In genomic region chr13:113561417-113562084, GRCh38 we compare ENCODE assay signal across 13 cellular contexts. TPM values are rescaled to one million over a fixed set of nuclear protein-coding genes. Genes with fewer than 3 reads are reported as not detected.
DNase-seq lines count a peak whose midpoint lies in the region; ATAC-seq and TF ChIP-seq lines count a peak whose summit lies in the region.
"Had no signal": no experiment of that assay in that cellular context is flagged by ENCODE, and none has a peak within 500 bp of the region (broad histone marks: within the 10 kb centered on the region; RNA-seq: fewer than 3 reads in every experiment).

No MANE protein-coding gene starts in this region.

- ATAC-seq in Panc1 (0 out of 2 replicates have a peak, but pooled peaks have one; percentile 9), GM19452 (IDR thresholded peaks at IDR 0.05; ENCODE audit: unreplicated experiment) (no peak)

- no peak overlapping the region for H3K4ac ChIP-seq in trophoblast cell (ENCODE audit: low read depth, low read length)

- H2BK120ac ChIP-seq in trophoblast cell (ENCODE audit: insufficient read depth, low read length, poor library complexity): no peak overlapping the region

- in situ Hi-C loops in Panc1 (cut with HindIII; ENCODE audit: low pct_unique_long_range_greater_than_20kb, low sequenced_read_pairs): no loop called here

- no peak for DNase-seq in Panc1 (ENCODE audit: low read depth, low spot score)
- DNase-seq in esophagus muscularis mucosa (ENCODE audit: extremely low spot score): peak; percentile 89
- no peak for DNase-seq in trophoblast cell
- DNase-seq in activated T-cell treated with anti-CD3 and anti-CD28 coated beads for 4 hours: no peak
- no peak for DNase-seq in stimulated activated CD4-positive, alpha-beta T cell treated with anti-CD3 and anti-CD28 coated beads, Interleukin-2, amount 100 ng/mL, for 48 hours
- DNase-seq: effector memory CD4-positive, alpha-beta T cell; GOT3 had no signal

- H3K4me2 ChIP-seq in BLaER1 treated with 17β-estradiol and CSF1 and Interleukin-3, amounts not matched to agents 10 nM and 100 nM: peak overlapping the region in 9 of 11 experiments; percentile 35 to 56 (median 49); a peak in 16 of 22 replicates
- no peak overlapping the region for H3K4me2 ChIP-seq in trophoblast cell (ENCODE audit: low read length)

- H4K12ac ChIP-seq in trophoblast cell (ENCODE audit: low read depth, low read length): no peak overlapping the region

- POLR2A ChIA-PET in Panc1 (lab: Charles Lee): no interaction called here

- no peaks in the 10 kb centered on the region for H3K79me2 ChIP-seq in trophoblast cell (ENCODE audit: control insufficient read depth, insufficient read depth, low read length, poor library complexity)

- CTCF ChIA-PET in Panc1 (lab: Charles Lee): interaction anchor here (0.6 kb wide), 1 partner anchor 264 kb away, joined by 8 read pairs; no protein-coding TSS in a partner anchor

- H2BK5ac ChIP-seq in trophoblast cell (ENCODE audit: low read depth, low read length, poor library complexity): no peak overlapping the region

- TF ChIP-seq CTCF in Panc1 (IDR thresholded peaks at IDR 0.05): no peak
- TF ChIP-seq CTCF in esophagus muscularis mucosa (IDR thresholded peaks at IDR 0.05): no peak

- peak overlapping the region in 4 of 11 experiments; percentile 15 to 48 (median 44); a peak in 4 of 22 replicates for H3K27ac ChIP-seq in BLaER1 treated with 17β-estradiol and CSF1 and Interleukin-3, amounts not matched to agents 10 nM and 100 nM
- H3K27ac ChIP-seq in Panc1 (ENCODE audit: low read length) (no peak overlapping the region), esophagus muscularis mucosa (replicated peaks in 1 of 4) (no peak overlapping the region), trophoblast cell (ENCODE audit: low read depth, low read length) (no peak overlapping the region)
- H3K27ac ChIP-seq: heart left ventricle, prostate gland, SJCRH30, thyroid gland had no signal

- TF ChIP-seq POLR2A in esophagus muscularis mucosa (IDR thresholded peaks at IDR 0.05; ENCODE audit: low read depth): no peak

- H3K9me3 ChIP-seq in BLaER1 treated with 17β-estradiol and CSF1 and Interleukin-3, amounts not matched to agents 10 nM and 100 nM (replicated peaks in 1 of 11): no peaks in the 10 kb centered on the region
- H3K9me3 ChIP-seq in Panc1 (ENCODE audit: control insufficient read depth, insufficient read depth, low read depth, low read length) (no peaks in the 10 kb centered on the region), esophagus muscularis mucosa (no peaks in the 10 kb centered on the region), trophoblast cell (ENCODE audit: insufficient read depth, low read depth, low read length) (peaks cover 2% of the 10 kb centered on the region)
- H3K9me3 ChIP-seq: heart left ventricle, prostate gland, SJCRH30, thyroid gland had no signal

- H3K27me3 ChIP-seq in BLaER1 treated with 17β-estradiol and CSF1 and Interleukin-3, amounts not matched to agents 10 nM and 100 nM: no peaks in the 10 kb centered on the region
- H3K27me3 ChIP-seq in Panc1 (ENCODE audit: control insufficient read depth, insufficient read depth, low read length) (no peaks in the 10 kb centered on the region), esophagus muscularis mucosa (no peaks in the 10 kb centered on the region), trophoblast cell (ENCODE audit: insufficient read depth, low read length) (no peaks in the 10 kb centered on the region)
- H3K27me3 ChIP-seq: heart left ventricle, SJCRH30, thyroid gland had no signal

- no peak overlapping the region for H3K4me3 ChIP-seq in BLaER1 treated with 17β-estradiol and CSF1 and Interleukin-3, amounts not matched to agents 10 nM and 100 nM
- H3K4me3 ChIP-seq in Panc1 (ENCODE audit: low read depth in 2 of 2, low read length in 2 of 2): no peak overlapping the region
- H3K4me3 ChIP-seq in esophagus muscularis mucosa: no peak overlapping the region
- no peak overlapping the region for H3K4me3 ChIP-seq in trophoblast cell (ENCODE audit: low read depth, low read length)
- H3K4me3 ChIP-seq: heart left ventricle, prostate gland, SJCRH30, thyroid gland had no signal

- H2AFZ ChIP-seq in trophoblast cell (ENCODE audit: insufficient read depth, low read length, poor library complexity): no peak overlapping the region

- peak overlapping the region in 2 of 11 experiments; percentile 25 to 40; a peak in 3 of 22 replicates for H3K9ac ChIP-seq in BLaER1 treated with 17β-estradiol and CSF1 and Interleukin-3, amounts not matched to agents 10 nM and 100 nM
- no peak overlapping the region for H3K9ac ChIP-seq in trophoblast cell (ENCODE audit: low read length)

- no peak overlapping the region for H3K18ac ChIP-seq in trophoblast cell (ENCODE audit: low read length)

- no peaks in the 10 kb centered on the region for H4K20me1 ChIP-seq in BLaER1 treated with 17β-estradiol and CSF1 and Interleukin-3, amounts not matched to agents 10 nM and 100 nM

- no peak overlapping the region for H4K91ac ChIP-seq in trophoblast cell (ENCODE audit: low read depth, low read length)

- no peak overlapping the region for H2BK12ac ChIP-seq in trophoblast cell (ENCODE audit: low read length)

- H3K14ac ChIP-seq in trophoblast cell (ENCODE audit: low read length): no peak overlapping the region

- H3K23ac ChIP-seq in trophoblast cell (ENCODE audit: low read length): no peak overlapping the region

- no peaks in the 10 kb centered on the region for H3K36me3 ChIP-seq in BLaER1 treated with 17β-estradiol and CSF1 and Interleukin-3, amounts not matched to agents 10 nM and 100 nM
- H3K36me3 ChIP-seq in Panc1 (ENCODE audit: control insufficient read depth, insufficient read depth, low read length) (no peaks in the 10 kb centered on the region), esophagus muscularis mucosa (no peaks in the 10 kb centered on the region), trophoblast cell (ENCODE audit: control insufficient read depth in 1 of 2, insufficient read depth in 2 of 2, low read length in 2 of 2) (no peaks in the 10 kb centered on the region)
- H3K36me3 ChIP-seq: heart left ventricle, prostate gland, SJCRH30, thyroid gland had no signal

- BruUV-seq in Panc1 (replicated peaks; lab: Mats Ljungman, UMichigan): no TSS peak

- H2AK5ac ChIP-seq in trophoblast cell (ENCODE audit: low read length): peak overlapping the region; percentile 4

- WGBS in esophagus muscularis mucosa: 93% methylated on average over 14 of the region's 19 CpGs
- no CpG with 5 or more reads among the region's 19 CpGs for WGBS in trophoblast cell (ENCODE audit: extremely low coverage, insufficient coverage, insufficient read length)

- intact Hi-C loops in Panc1 (cut with micrococcal nuclease; ENCODE audit: unreplicated experiment) (no loop called here), esophagus muscularis mucosa (cut with DNase I) (no loop called here)

- peaks cover 11 to 51% (median 38%) of the 10 kb centered on the region in 10 experiments; a peak in 19 of 20 replicates for H3K4me1 ChIP-seq in BLaER1 treated with 17β-estradiol and CSF1 and Interleukin-3, amounts not matched to agents 10 nM and 100 nM
- H3K4me1 ChIP-seq in Panc1 (ENCODE audit: control insufficient read depth, insufficient read depth, low read length) (no peaks in the 10 kb centered on the region), esophagus muscularis mucosa (peaks cover 0 to 9% (median 3%) of the 10 kb centered on the region in 4 donors), trophoblast cell (ENCODE audit: control insufficient read depth in 1 of 2, insufficient read depth in 2 of 2, low read length in 2 of 2) (peaks cover 6 to 10% of the 10 kb centered on the region in 2 experiments)
- H3K4me1 ChIP-seq: prostate gland, SJCRH30, thyroid gland had no signal

- no peak for TF ChIP-seq EP300 in esophagus muscularis mucosa (IDR thresholded peaks at IDR 0.05)

- H4K8ac ChIP-seq in trophoblast cell (ENCODE audit: low read depth, low read length): no peak overlapping the region

- H3K79me1 ChIP-seq in trophoblast cell (ENCODE audit: low read length): peaks cover 3% of the 10 kb centered on the region

RNA-seq across cellular contexts. Expression of gene TFDP1, which starts 23.0 kb away (rescaled TPM):
- total RNA-seq in Panc1 (2021; ENCODE audit: unreplicated experiment) (91.6 TPM), esophagus muscularis mucosa (10 to 100 TPM; 30.7 to 42.2 (median 32.1) TPM)
- polyA plus RNA-seq in Panc1 (2012; ENCODE audit: insufficient read length): 74.3 TPM
- polyA plus RNA-seq in trophoblast cell (2013): 59.9 and 61.4 TPM in 2 replicates
